In genomic region chr2:144832048-144832447, GRCh38 we compare ENCODE assay signal across 1 cellular context.
TF ChIP-seq lines count a peak whose summit lies in the region.

No MANE protein-coding gene starts in this region.

TF ChIP-seq in IMR-90, 13 proteins besides CTCF, POLR2A, EP300 and RAD21 (continued from another document):
- TF ChIP-seq USF2 (IDR thresholded peaks at IDR 0.05; ENCODE audit: low read depth, low read length) (no peak), SMC3 (IDR thresholded peaks at IDR 0.05; ENCODE audit: low read depth, low read length) (no peak)
